ENCODE assay signal across 1 cellular context in genomic region chr10:74029943-74030342, GRCh38.
TF ChIP-seq lines count a peak whose summit lies in the region.

No MANE protein-coding gene starts in this region.

TF ChIP-seq in WTC11, 78 proteins besides CTCF, POLR2A, EP300 and RAD21 (continued from another document):
- TF ChIP-seq USF2 (CRISPR knock-in tag; IDR thresholded peaks at IDR 0.05) (no peak), ZNF121 (CRISPR knock-in tag; IDR thresholded peaks at IDR 0.05) (no peak)
